ENCODE assay signal across 27 cellular contexts in genomic region chr2:78476619-78477229, GRCh38.
"Had no signal": no experiment of that assay in that cellular context is flagged by ENCODE, and none has a peak within 500 bp of the region (broad histone marks: within the 10 kb centered on the region; RNA-seq: fewer than 3 reads in every experiment).

No MANE protein-coding gene starts in this region.

- ATAC-seq: left lobe of liver; mucosa of descending colon; natural killer cell treated with Interleukin-12 subunit alpha and Interleukin-12 subunit beta and Interleukin-15 and Interleukin-18, amount 100 ng/mL, for 72 hours; pancreas; sciatic nerve; stimulated activated naive CD8-positive, alpha-beta T cell treated with anti-CD3 and anti-CD28 coated beads, Interleukin-15, amount 100 ng/mL, for 72 hours had no signal

- FAIRE-seq: endometrium, kidney, pancreas had no signal

- H3K36me3 ChIP-seq: esophagus squamous epithelium, neutrophil, pancreas, suprapubic skin, transverse colon, vagina had no signal

- H3K27ac ChIP-seq: coronary artery, esophagus squamous epithelium, neutrophil, pancreas, suprapubic skin, transverse colon, vagina had no signal

- H3K4me3 ChIP-seq: coronary artery, esophagus squamous epithelium, lung, mucosa of descending colon, pancreas, smooth muscle cell, suprapubic skin, transverse colon, vagina had no signal

- H3K27me3 ChIP-seq: esophagus squamous epithelium, neutrophil, pancreas, suprapubic skin, transverse colon, vagina had no signal

- DNase-seq: dermis blood vessel endothelial cell; effector memory CD4-positive, alpha-beta T cell; erythroblast; esophagus squamous epithelium; foreskin melanocyte; head of caudate nucleus; kidney; mucosa of descending colon; naive B cell; pancreas; stimulated activated CD4-positive, alpha-beta T cell treated with anti-CD3 and anti-CD28 coated beads, Interleukin-12 subunit alpha, Interleukin-12 subunit beta, amount 100 ng/mL, for 4 hours; stimulated activated CD4-positive, alpha-beta T cell treated with anti-CD3 and anti-CD28 coated beads, Interleukin-1b, Interleukin-23, amount 100 ng/mL, for 48 hours; stimulated activated CD4-positive, alpha-beta T cell treated with anti-CD3 and anti-CD28 coated beads, Interleukin-4, amount 100 ng/mL, for 1 hour; stimulated activated CD8-positive, alpha-beta memory T cell treated with anti-CD3 and anti-CD28 coated beads, Interleukin-4, amount 100 ng/mL, for 48 hours; stimulated activated naive CD4-positive, alpha-beta T cell; stimulated activated naive CD8-positive, alpha-beta T cell treated with anti-CD3 and anti-CD28 coated beads, Interleukin-15, amount 100 ng/mL, for 72 hours; transverse colon had no signal

- H3K4me1 ChIP-seq: esophagus squamous epithelium, pancreas, suprapubic skin, transverse colon, vagina had no signal

- H3K9me3 ChIP-seq: esophagus squamous epithelium, mucosa of descending colon, neutrophil, pancreas, transverse colon, vagina had no signal

- H3K4me2 ChIP-seq: smooth muscle cell had no signal
